In genomic region chr11:19642185-19642591, GRCh38 we compare ENCODE assay signal across 21 cellular contexts.
A peak's percentile ranks its signal among the peaks of the same experiment; 100 is the strongest.
DNase-seq lines count a peak whose midpoint lies in the region; ATAC-seq and TF ChIP-seq lines count a peak whose summit lies in the region.
"Had no signal": no experiment of that assay in that cellular context is flagged by ENCODE, and none has a peak within 500 bp of the region (broad histone marks: within the 10 kb centered on the region; RNA-seq: fewer than 3 reads in every experiment).

No MANE protein-coding gene starts in this region.

- H3K4me1 Mint-ChIP-seq in WTC11, result no peaks in the 10 kb centered on the region
- H3K4me1 Mint-ChIP-seq in T-helper 17 cell, result no peaks in the 10 kb centered on the region

- no peaks in the 10 kb centered on the region for H3K9me3 ChIP-seq in right cardiac atrium (ENCODE audit: control insufficient read depth, low read length)
- H3K9me3 ChIP-seq in T-helper 17 cell (ENCODE audit: control insufficient read depth, low read length, poor library complexity, severe bottlenecking), result no peaks in the 10 kb centered on the region
- H3K9me3 ChIP-seq: BLaER1 treated with 17β-estradiol and CSF1 and Interleukin-3, amounts not matched to agents 10 nM and 100 nM; right lobe of liver had no signal

- no peak overlapping the region for H3K27ac ChIP-seq in right cardiac atrium (ENCODE audit: low read length)
- H3K27ac ChIP-seq: 22Rv1; BLaER1 treated with 17β-estradiol and CSF1 and Interleukin-3, amounts not matched to agents 10 nM and 100 nM; right lobe of liver; WERI-Rb-1 had no signal

- POLR2A ChIA-PET in WTC11 (lab: Charles Lee), result no interaction called here

- no peak overlapping the region for H3K27ac Mint-ChIP-seq in WTC11
- no peak overlapping the region for H3K27ac Mint-ChIP-seq in T-helper 17 cell
- H3K27ac Mint-ChIP-seq: activated CD8-positive, alpha-beta T cell treated with anti-CD3 and anti-CD28 coated beads for 36 hours; activated naive CD4-positive, alpha-beta T cell treated with anti-CD3 and anti-CD28 coated beads for 36 hours; dendritic cell treated with granulocyte-macrophage colony-stimulating factor and Interleukin-4, amounts not matched to agents 40 ng/mL and 50 ng/mL, for 4 days; immature natural killer cell; type B pancreatic cell had no signal

- 67% methylated on average over 1 of the region's 1 CpG for WGBS in right cardiac atrium

- H3K4me3 ChIP-seq in epithelial cell of esophagus (ENCODE audit: low read length), result no peak overlapping the region
- no peak overlapping the region for H3K4me3 ChIP-seq in right cardiac atrium (ENCODE audit: low read length)
- H3K4me3 ChIP-seq: BLaER1 treated with 17β-estradiol and CSF1 and Interleukin-3, amounts not matched to agents 10 nM and 100 nM; right lobe of liver had no signal

- no peak overlapping the region for H3K4me3 Mint-ChIP-seq in WTC11
- H3K4me3 Mint-ChIP-seq in T-helper 17 cell, result no peak overlapping the region
- H3K4me3 Mint-ChIP-seq: activated CD8-positive, alpha-beta T cell treated with anti-CD3 and anti-CD28 coated beads for 36 hours; activated naive CD4-positive, alpha-beta T cell treated with anti-CD3 and anti-CD28 coated beads for 36 hours; activated T-cell treated with anti-CD3 and anti-CD28 coated beads, Interleukin-2, amount 50 U/mL, for 4 hours; dendritic cell treated with granulocyte-macrophage colony-stimulating factor and Interleukin-4, amounts not matched to agents 40 ng/mL and 50 ng/mL, for 4 days; immature natural killer cell; type B pancreatic cell had no signal

- DNase-seq in DMS 273 (lab: John Stamatoyannopoulos, UW; ENCODE audit: unreplicated experiment) (peak; percentile 58), DMS 273 treated with DMSO at 0.1 percent for 48 hours (lab: John Stamatoyannopoulos, UW) (no peak), epithelial cell of esophagus (ENCODE audit: low read depth) (peak; percentile 55), right cardiac atrium (peak in 1 of 3 donors; percentile 52), superior temporal gyrus (ENCODE audit: extremely low spot score) (peak; percentile 51), WTC11 (ENCODE audit: low spot score) (no peak), T-helper 17 cell (no peak)
- DNase-seq: activated CD8-positive, alpha-beta T cell treated with anti-CD3 and anti-CD28 coated beads for 36 hours; activated naive CD4-positive, alpha-beta T cell treated with anti-CD3 and anti-CD28 coated beads for 36 hours; activated T-cell treated with anti-CD3 and anti-CD28 coated beads, Interleukin-2, amount 50 U/mL, for 4 hours; H7; immature natural killer cell; nucleus accumbens; right lobe of liver; stimulated activated naive CD8-positive, alpha-beta T cell treated with anti-CD3 and anti-CD28 coated beads, Interleukin-15, Interleukin-2, amounts not matched to agents 100 U/mL and 50 U/mL, for 24 hours; WERI-Rb-1 had no signal

- H3K9me3 Mint-ChIP-seq in WTC11, result no peaks in the 10 kb centered on the region
- H3K9me3 Mint-ChIP-seq: activated CD8-positive, alpha-beta T cell treated with anti-CD3 and anti-CD28 coated beads for 36 hours; activated naive CD4-positive, alpha-beta T cell treated with anti-CD3 and anti-CD28 coated beads for 36 hours; activated T-cell treated with anti-CD3 and anti-CD28 coated beads, Interleukin-2, amount 50 U/mL, for 4 hours; dendritic cell treated with granulocyte-macrophage colony-stimulating factor and Interleukin-4, amounts not matched to agents 40 ng/mL and 50 ng/mL, for 4 days; type B pancreatic cell had no signal

- CTCF ChIA-PET in WTC11 (lab: Charles Lee), result interaction anchor here (1.4 kb wide), 1 partner anchor 85 kb away, joined by 3 read pairs; no protein-coding TSS in a partner anchor

- no peaks in the 10 kb centered on the region; the same call in 1 of the 2 replicates for H3K27me3 Mint-ChIP-seq in WTC11 (ENCODE audit: low read depth)
- peaks cover 42% of the 10 kb centered on the region for H3K27me3 Mint-ChIP-seq in T-helper 17 cell
- H3K27me3 Mint-ChIP-seq: dendritic cell treated with granulocyte-macrophage colony-stimulating factor and Interleukin-4, amounts not matched to agents 40 ng/mL and 50 ng/mL, for 4 days; type B pancreatic cell had no signal

- H3K4me1 ChIP-seq in right cardiac atrium (ENCODE audit: control insufficient read depth, insufficient read depth, low read length), result no peaks in the 10 kb centered on the region
- H3K4me1 ChIP-seq: right lobe of liver had no signal

- intact Hi-C loops in right cardiac atrium (cut with DNase I), result no loop called here

- H3K27me3 ChIP-seq in right cardiac atrium (ENCODE audit: control insufficient read depth, insufficient read depth), result no peaks in the 10 kb centered on the region
- H3K27me3 ChIP-seq: BLaER1 treated with 17β-estradiol and CSF1 and Interleukin-3, amounts not matched to agents 10 nM and 100 nM; right lobe of liver had no signal

- ATAC-seq in right cardiac atrium (peak; percentile 42 to 76), HG02840 (IDR thresholded peaks at IDR 0.05; ENCODE audit: low FRiP score, unreplicated experiment) (no peak), WTC11 (no peak), T-helper 17 cell (no peak)
- ATAC-seq: activated CD8-positive, alpha-beta T cell treated with anti-CD3 and anti-CD28 coated beads for 36 hours; activated T-cell treated with anti-CD3 and anti-CD28 coated beads, Interleukin-2, amount 50 U/mL, for 4 hours; stimulated activated naive CD8-positive, alpha-beta T cell treated with anti-CD3 and anti-CD28 coated beads, Interleukin-15, Interleukin-2, amounts not matched to agents 100 U/mL and 50 U/mL, for 24 hours had no signal

- TF ChIP-seq CTCF in epithelial cell of esophagus (IDR thresholded peaks at IDR 0.05; ENCODE audit: insufficient read depth, low read depth, low read length, missing control alignments) (no peak), WTC11 (IDR thresholded peaks at IDR 0.05) (no peak)

- H3K36me3 Mint-ChIP-seq in WTC11 (no peaks in the 10 kb centered on the region), T-helper 17 cell (ENCODE audit: low read depth) (peaks cover 3% of the 10 kb centered on the region)
- H3K36me3 Mint-ChIP-seq: immature natural killer cell, type B pancreatic cell had no signal

TF ChIP-seq in WTC11, 78 proteins besides CTCF, POLR2A, EP300 and RAD21 (continues in another document):
- TF ChIP-seq CREB1 (CRISPR knock-in tag; IDR thresholded peaks at IDR 0.05) (no peak), ZNF138 (CRISPR knock-in tag; conservative IDR thresholded peaks at IDR 0.05) (no peak), SP1 (CRISPR knock-in tag; conservative IDR thresholded peaks at IDR 0.05) (no peak), RORB (CRISPR knock-in tag; IDR thresholded peaks at IDR 0.05) (no peak), MYBL2 (CRISPR knock-in tag; IDR thresholded peaks at IDR 0.05) (no peak), ZNF512 (CRISPR knock-in tag; IDR thresholded peaks at IDR 0.05; ENCODE audit: borderline replicate concordance) (no peak), ZBTB21 (CRISPR knock-in tag; IDR thresholded peaks at IDR 0.05; ENCODE audit: borderline replicate concordance) (no peak), CBFB (CRISPR knock-in tag; IDR thresholded peaks at IDR 0.05; ENCODE audit: low read depth) (no peak), TCF7 (CRISPR knock-in tag; IDR thresholded peaks at IDR 0.05; ENCODE audit: low read depth) (no peak), GTF2I (CRISPR knock-in tag; conservative IDR thresholded peaks at IDR 0.05) (no peak), PRDM15 (CRISPR knock-in tag; IDR thresholded peaks at IDR 0.05) (no peak)

Comparison
In these comparisons a context has a peak if more than half of its experiments do, and no peak if none do; other contexts are left out.
1. DNase-seq: peak in DMS 273 (single experiment), epithelial cell of esophagus (single experiment) and superior temporal gyrus (single experiment); none in DMS 273 treated with DMSO at 0.1 percent for 48 hours (single experiment), WTC11 (single experiment) and T-helper 17 cell (0 of 3).
2. ATAC-seq: peak in right cardiac atrium (2 of 2); none in HG02840 (single experiment), WTC11 (single experiment) and T-helper 17 cell (single experiment).